In the genomic region with DNA sequence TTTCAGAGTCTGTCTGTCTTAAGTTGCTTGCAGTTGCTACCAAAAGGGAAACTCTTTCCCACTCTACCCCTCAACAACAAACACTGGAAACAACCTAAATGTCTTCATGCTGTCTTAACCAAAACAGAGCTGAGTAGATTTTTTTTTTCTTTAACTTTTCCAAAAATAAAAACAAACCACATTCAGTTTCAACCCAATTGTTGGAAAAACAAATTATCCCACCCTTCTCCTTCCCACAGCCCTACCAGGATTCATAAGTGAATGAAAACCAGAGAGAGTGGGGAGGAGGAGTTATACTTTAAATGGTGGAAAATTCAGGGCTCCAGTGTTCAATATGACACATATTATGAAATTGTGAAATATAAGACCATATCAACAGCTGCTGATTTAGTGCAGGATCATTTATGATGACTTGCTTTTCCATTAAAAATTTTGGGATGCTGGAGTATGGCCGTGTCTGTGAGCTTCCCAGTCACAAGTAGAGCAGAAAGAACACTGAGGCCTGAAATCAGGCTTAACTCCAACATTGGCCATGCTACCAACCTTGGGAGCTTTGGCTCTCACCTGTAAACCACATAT, we compare ENCODE assay signal across 21 cellular contexts. TPM values are rescaled to one million over a fixed set of nuclear protein-coding genes. Genes with fewer than 3 reads are reported as not detected.
"Had no signal": no experiment of that assay in that cellular context is flagged by ENCODE, and none has a peak within 500 bp of the region (broad histone marks: within the 10 kb centered on the region; RNA-seq: fewer than 3 reads in every experiment).

No MANE protein-coding gene starts in this region.

- H3K27ac Mint-ChIP-seq: activated CD4-positive, alpha-beta T cell treated with anti-CD3 and anti-CD28 coated beads, Interleukin-2, amount 10 ng/mL, durations not matched to agents 7 days and 5 days; activated naive CD4-positive, alpha-beta T cell treated with anti-CD3 and anti-CD28 coated beads, Interleukin-2, amount 50 U/mL, for 24 hours; activated T-cell treated with anti-CD3 and anti-CD28 coated beads, Interleukin-2, amount 50 U/mL, for 72 hours; T-helper 1 cell treated with Interleukin-12 subunit alpha and Interleukin-12 subunit beta and Interleukin-4 antibody, amounts not matched to agents 30 μg/mL and 1 μg/mL, for 36 hours had no signal

- H3K27ac ChIP-seq: ascending aorta, tibial artery had no signal

- ATAC-seq: activated CD4-positive, CD25-positive, alpha-beta regulatory T cell treated with anti-CD3 and anti-CD28 coated beads, Interleukin-2, amount 50 U/mL, for 24 hours; activated T-cell treated with anti-CD3 and anti-CD28 coated beads, Interleukin-2, amount 50 U/mL, for 72 hours; left colon had no signal

- DNase-seq: activated CD4-positive, alpha-beta T cell treated with anti-CD3 and anti-CD28 coated beads, Interleukin-2, amount 10 ng/mL, durations not matched to agents 7 days and 5 days; activated CD8-positive, alpha-beta memory T cell treated with anti-CD3 and anti-CD28 coated beads for 24 hours; activated CD8-positive, alpha-beta memory T cell treated with anti-CD3 and anti-CD28 coated beads, Interleukin-2, amount 50 U/mL, for 48 hours; activated effector memory CD4-positive, alpha-beta T cell treated with anti-CD3 and anti-CD28 coated beads, Interleukin-2, amount 50 U/mL, for 16 hours; activated T-cell treated with anti-CD3 and anti-CD28 coated beads, Interleukin-2, amount 50 U/mL, for 72 hours; cerebellar nuclear complex; cortex of kidney; effector CD4-positive, alpha-beta T cell; esophagus squamous epithelium; foreskin melanocyte; glutamatergic neuron; hippocampal formation; left colon; stimulated activated CD4-positive, alpha-beta T cell treated with anti-CD3 and anti-CD28 coated beads, Interleukin-2, amount 100 ng/mL, for 24 hours; stimulated activated naive CD4-positive, alpha-beta T cell treated with Interleukin-2 at 50 U/mL for 16 hours; tibial artery had no signal

- H3K27me3 Mint-ChIP-seq: activated CD4-positive, alpha-beta T cell treated with anti-CD3 and anti-CD28 coated beads, Interleukin-2, amount 10 ng/mL, durations not matched to agents 7 days and 5 days had no signal

- H3K4me1 Mint-ChIP-seq: activated CD4-positive, alpha-beta T cell treated with anti-CD3 and anti-CD28 coated beads, Interleukin-2, amount 10 ng/mL, durations not matched to agents 7 days and 5 days; activated naive CD4-positive, alpha-beta T cell treated with anti-CD3 and anti-CD28 coated beads, Interleukin-2, amount 50 U/mL, for 24 hours had no signal

- H3K9me3 Mint-ChIP-seq: activated CD4-positive, alpha-beta T cell treated with anti-CD3 and anti-CD28 coated beads, Interleukin-2, amount 10 ng/mL, durations not matched to agents 7 days and 5 days; activated naive CD4-positive, alpha-beta T cell treated with anti-CD3 and anti-CD28 coated beads, Interleukin-2, amount 50 U/mL, for 24 hours; activated T-cell treated with anti-CD3 and anti-CD28 coated beads, Interleukin-2, amount 50 U/mL, for 72 hours; T-helper 1 cell treated with Interleukin-12 subunit alpha and Interleukin-12 subunit beta and Interleukin-4 antibody, amounts not matched to agents 30 μg/mL and 1 μg/mL, for 36 hours had no signal

- H3K4me3 ChIP-seq: ascending aorta, breast epithelium, esophagus squamous epithelium, tibial artery had no signal

- H3K27me3 ChIP-seq: ascending aorta, breast epithelium, esophagus squamous epithelium, tibial artery had no signal

- H3K4me3 Mint-ChIP-seq: activated CD4-positive, alpha-beta T cell treated with anti-CD3 and anti-CD28 coated beads, Interleukin-2, amount 10 ng/mL, durations not matched to agents 7 days and 5 days; activated naive CD4-positive, alpha-beta T cell treated with anti-CD3 and anti-CD28 coated beads, Interleukin-2, amount 50 U/mL, for 24 hours; activated T-cell treated with anti-CD3 and anti-CD28 coated beads, Interleukin-2, amount 50 U/mL, for 72 hours; T-helper 1 cell treated with Interleukin-12 subunit alpha and Interleukin-12 subunit beta and Interleukin-4 antibody, amounts not matched to agents 30 μg/mL and 1 μg/mL, for 36 hours had no signal

- H3K36me3 ChIP-seq: ascending aorta, breast epithelium, esophagus squamous epithelium, tibial artery had no signal

- H3K9me3 ChIP-seq: ascending aorta, breast epithelium, esophagus squamous epithelium, tibial artery had no signal

- H3K4me1 ChIP-seq: breast epithelium had no signal

- H3K36me3 Mint-ChIP-seq: activated naive CD4-positive, alpha-beta T cell treated with anti-CD3 and anti-CD28 coated beads, Interleukin-2, amount 50 U/mL, for 24 hours had no signal

RNA-seq across cellular contexts. Expression of gene COLEC12, which starts 26.7 kb away (rescaled TPM):
- total RNA-seq: activated CD4-positive, alpha-beta T cell treated with anti-CD3 and anti-CD28 coated beads, Interleukin-2, amount 10 ng/mL, durations not matched to agents 7 days and 5 days had no signal
